Comparison of ENCODE assay signal across 13 cellular contexts in genomic region chr1:58870298-58870676, GRCh38.
DNase-seq lines count a peak whose midpoint lies in the region; ATAC-seq and FAIRE-seq lines count a peak whose summit lies in the region.
"Had no signal": no experiment of that assay in that cellular context is flagged by ENCODE, and none has a peak within 500 bp of the region (broad histone marks: within the 10 kb centered on the region; RNA-seq: fewer than 3 reads in every experiment).

No MANE protein-coding gene starts in this region.

- DNase-seq in DMS153 treated with DMSO at 0.1 percent for 48 hours (lab: John Stamatoyannopoulos, UW; ENCODE audit: unreplicated experiment) (peak; percentile 81), NCI-H1105 (lab: John Stamatoyannopoulos, UW) (peak; percentile 27), RCC 7860 (ENCODE audit: low spot score) (peak; percentile 72), kidney tubule cell (ENCODE audit: low spot score) (peak; percentile 86), GM23248 (no peak), left cardiac atrium (no peak)
- no peak for DNase-seq in activated T-helper 1 cell treated with anti-CD3 and anti-CD28 coated beads, Interleukin-12 subunit alpha, Interleukin-12 subunit beta, Interleukin-2, Interleukin-4 antibody, amounts not matched to agents 30 ng/mL and 10 ng/mL and 1 ng/mL, durations not matched to agents 14 hours and 24 hours and 36 hours (ENCODE audit: low spot score)
- DNase-seq: activated naive CD8-positive, alpha-beta T cell treated with anti-CD3 and anti-CD28 coated beads, Interleukin-2, amount 10 ng/mL, durations not matched to agents 7 days and 5 days; BE2C; cortex of kidney; sigmoid colon; T1000 had no signal

- H3K36me3 Mint-ChIP-seq in activated T-helper 1 cell treated with anti-CD3 and anti-CD28 coated beads, Interleukin-12 subunit alpha, Interleukin-12 subunit beta, Interleukin-2, Interleukin-4 antibody, amounts not matched to agents 30 ng/mL and 10 ng/mL and 1 ng/mL, durations not matched to agents 14 hours and 24 hours and 36 hours (ENCODE audit: low read depth), result peaks cover 9% of the 10 kb centered on the region

- H3K9me3 ChIP-seq in GM23248 (ENCODE audit: low read depth), result no peaks in the 10 kb centered on the region
- H3K9me3 ChIP-seq: BE2C, sigmoid colon had no signal

- no peak overlapping the region for H3K4me2 ChIP-seq in GM23248 (ENCODE audit: unreplicated experiment)

- peak; percentile 88 for FAIRE-seq in RCC 7860 (lab: Jason Lieb, UNC)

- H3K79me2 ChIP-seq in GM23248 (ENCODE audit: insufficient read depth), result no peaks in the 10 kb centered on the region

- H3K27ac ChIP-seq in GM23248, result no peak overlapping the region
- H3K27ac ChIP-seq: sigmoid colon had no signal

- no peak overlapping the region for H2AFZ ChIP-seq in GM23248

- H3K4me3 Mint-ChIP-seq in activated T-helper 1 cell treated with anti-CD3 and anti-CD28 coated beads, Interleukin-12 subunit alpha, Interleukin-12 subunit beta, Interleukin-2, Interleukin-4 antibody, amounts not matched to agents 30 ng/mL and 10 ng/mL and 1 ng/mL, durations not matched to agents 14 hours and 24 hours and 36 hours, result no peak overlapping the region
- H3K4me3 Mint-ChIP-seq: activated naive CD8-positive, alpha-beta T cell treated with anti-CD3 and anti-CD28 coated beads, Interleukin-2, amount 10 ng/mL, durations not matched to agents 7 days and 5 days had no signal

- intact Hi-C loops in activated T-helper 1 cell treated with anti-CD3 and anti-CD28 coated beads, Interleukin-12 subunit alpha, Interleukin-12 subunit beta, Interleukin-2, Interleukin-4 antibody, amounts not matched to agents 30 ng/mL and 10 ng/mL and 1 ng/mL, durations not matched to agents 14 hours and 24 hours and 36 hours (cut with micrococcal nuclease), result no loop called here
- intact Hi-C loops in left cardiac atrium (cut with DNase I), result no loop called here

- H3F3A ChIP-seq in GM23248 (ENCODE audit: insufficient read depth), result peaks cover 5% of the 10 kb centered on the region

- ATAC-seq in GM19395 (IDR thresholded peaks at IDR 0.05; ENCODE audit: unreplicated experiment) (no peak), left cardiac atrium (no peak)

- H3K27me3 Mint-ChIP-seq in activated T-helper 1 cell treated with anti-CD3 and anti-CD28 coated beads, Interleukin-12 subunit alpha, Interleukin-12 subunit beta, Interleukin-2, Interleukin-4 antibody, amounts not matched to agents 30 ng/mL and 10 ng/mL and 1 ng/mL, durations not matched to agents 14 hours and 24 hours and 36 hours (ENCODE audit: insufficient read depth), result peaks cover 2% of the 10 kb centered on the region

- in situ Hi-C loops in GM23248 (cut with MboI), result no loop called here

- H3K9me2 ChIP-seq in GM23248 (ENCODE audit: insufficient read depth), result no peaks in the 10 kb centered on the region

- H3K36me3 ChIP-seq in GM23248 (ENCODE audit: low read depth), result no peaks in the 10 kb centered on the region
- H3K36me3 ChIP-seq: BE2C, sigmoid colon had no signal

- no peaks in the 10 kb centered on the region for H3K9me3 Mint-ChIP-seq in activated T-helper 1 cell treated with anti-CD3 and anti-CD28 coated beads, Interleukin-12 subunit alpha, Interleukin-12 subunit beta, Interleukin-2, Interleukin-4 antibody, amounts not matched to agents 30 ng/mL and 10 ng/mL and 1 ng/mL, durations not matched to agents 14 hours and 24 hours and 36 hours

- H3K4me1 ChIP-seq in GM23248 (ENCODE audit: insufficient read depth), result peaks cover 12% of the 10 kb centered on the region

- H3K27ac Mint-ChIP-seq in activated T-helper 1 cell treated with anti-CD3 and anti-CD28 coated beads, Interleukin-12 subunit alpha, Interleukin-12 subunit beta, Interleukin-2, Interleukin-4 antibody, amounts not matched to agents 30 ng/mL and 10 ng/mL and 1 ng/mL, durations not matched to agents 14 hours and 24 hours and 36 hours, result no peak overlapping the region
- H3K27ac Mint-ChIP-seq: activated naive CD8-positive, alpha-beta T cell treated with anti-CD3 and anti-CD28 coated beads, Interleukin-2, amount 10 ng/mL, durations not matched to agents 7 days and 5 days had no signal

- H4K20me1 ChIP-seq in GM23248 (ENCODE audit: insufficient read depth), result no peaks in the 10 kb centered on the region

- 21 to 56% methylated on average over 2 of the region's 2 CpGs for WGBS in GM23248 (ENCODE audit: low coverage in 1 of 2, low lambda C conversion rate in 2 of 2, missing lambda C conversion rate in 2 of 2), 2 experiments

- no peak overlapping the region for H3K4me3 ChIP-seq in GM23248
- H3K4me3 ChIP-seq: sigmoid colon had no signal

- H3K9ac ChIP-seq in GM23248, result no peak overlapping the region

- no peaks in the 10 kb centered on the region for H3K27me3 ChIP-seq in GM23248 (replicated peaks; ENCODE audit: insufficient read depth)
- H3K27me3 ChIP-seq: BE2C, sigmoid colon had no signal

- no peaks in the 10 kb centered on the region for H3K4me1 Mint-ChIP-seq in activated T-helper 1 cell treated with anti-CD3 and anti-CD28 coated beads, Interleukin-12 subunit alpha, Interleukin-12 subunit beta, Interleukin-2, Interleukin-4 antibody, amounts not matched to agents 30 ng/mL and 10 ng/mL and 1 ng/mL, durations not matched to agents 14 hours and 24 hours and 36 hours (ENCODE audit: low read depth)
- H3K4me1 Mint-ChIP-seq: activated naive CD8-positive, alpha-beta T cell treated with anti-CD3 and anti-CD28 coated beads, Interleukin-2, amount 10 ng/mL, durations not matched to agents 7 days and 5 days had no signal

Comparison
In these comparisons a context has a peak if more than half of its experiments do, and no peak if none do; other contexts are left out.
1. DNase-seq: peak in DMS153 treated with DMSO at 0.1 percent for 48 hours (single experiment), NCI-H1105 (single experiment), RCC 7860 (single experiment) and kidney tubule cell (single experiment); none in GM23248 (single experiment), activated T-helper 1 cell treated with anti-CD3 and anti-CD28 coated beads, Interleukin-12 subunit alpha, Interleukin-12 subunit beta, Interleukin-2, Interleukin-4 antibody, amounts not matched to agents 30 ng/mL and 10 ng/mL and 1 ng/mL, durations not matched to agents 14 hours and 24 hours and 36 hours (single experiment) and left cardiac atrium (single experiment).